In genomic region chr4:184364100-184364921, GRCh38 we compare ENCODE assay signal across 1 cellular context.
TF ChIP-seq lines count a peak whose summit lies in the region.

No MANE protein-coding gene starts in this region.

TF ChIP-seq in HepG2, 621 proteins besides CTCF, POLR2A, EP300 and RAD21 (continued from another document and continues in another):
- TF ChIP-seq FOXA3 (CRISPR knock-in tag; IDR thresholded peaks at IDR 0.05) (peak; percentile 93), ZNF512 (CRISPR knock-in tag; IDR thresholded peaks at IDR 0.05) (no peak), ZNF136 (CRISPR knock-in tag; IDR thresholded peaks at IDR 0.05; ENCODE audit: low read depth) (0 out of 2 replicates have a peak, but pooled peaks have one; percentile 21), ZFP41 (CRISPR knock-in tag; IDR thresholded peaks at IDR 0.05; ENCODE audit: borderline replicate concordance) (no peak), TFAP4 (IDR thresholded peaks at IDR 0.05; ENCODE audit: borderline replicate concordance, low read depth) (peak; percentile 60; the same call in 1 of the 2 replicates), FOXA1 (IDR thresholded peaks at IDR 0.05) (no peak), FOXA1 (CRISPR knock-in tag; IDR thresholded peaks at IDR 0.05) (peak; percentile 32), ZNF614 (CRISPR knock-in tag; IDR thresholded peaks at IDR 0.05; ENCODE audit: borderline replicate concordance) (peak; percentile 58), ZNF331 (CRISPR knock-in tag; IDR thresholded peaks at IDR 0.05) (peak; percentile 61), SKIL (CRISPR knock-in tag; IDR thresholded peaks at IDR 0.05; ENCODE audit: borderline replicate concordance) (peak; percentile 92), KLF6 (CRISPR knock-in tag; IDR thresholded peaks at IDR 0.05) (0 out of 2 replicates have a peak, but pooled peaks have one; percentile 52), JUN (CRISPR knock-in tag; IDR thresholded peaks at IDR 0.05) (peak; percentile 44; the same call in 1 of the 2 replicates), REST (IDR thresholded peaks at IDR 0.05; ENCODE audit: borderline replicate concordance in 1 of 2, low read depth in 1 of 2, low read length in 2 of 2) (peak in 1 of 2 experiments; percentile 47; a peak in 1 of 4 replicates), ZNF143 (CRISPR knock-in tag; IDR thresholded peaks at IDR 0.05) (0 out of 2 replicates have a peak, but pooled peaks have one; percentile 35), PRDM10 (CRISPR knock-in tag; IDR thresholded peaks at IDR 0.05; ENCODE audit: low read depth) (peak; percentile 79), NR2F1 (CRISPR knock-in tag; IDR thresholded peaks at IDR 0.05) (peak; percentile 96), SSRP1 (CRISPR knock-in tag; IDR thresholded peaks at IDR 0.05) (0 out of 2 replicates have a peak, but pooled peaks have one; percentile 44), SOX6 (IDR thresholded peaks at IDR 0.05) (no peak), SOX6 (CRISPR knock-in tag; IDR thresholded peaks at IDR 0.05) (peak; percentile 94), MBNL3 (CRISPR knock-in tag; conservative IDR thresholded peaks at IDR 0.05) (no peak), FOSL2 (CRISPR knock-in tag; IDR thresholded peaks at IDR 0.05) (peak; percentile 74), FOXK2 (IDR thresholded peaks at IDR 0.05) (peak; percentile 84), SP140L (CRISPR knock-in tag; IDR thresholded peaks at IDR 0.05; ENCODE audit: borderline replicate concordance) (peak; percentile 65; the same call in 1 of the 2 replicates), SMARCE1 (IDR thresholded peaks at IDR 0.05; ENCODE audit: borderline replicate concordance) (no peak), NONO (IDR thresholded peaks at IDR 0.05) (no peak), NONO (CRISPR knock-in tag; conservative IDR thresholded peaks at IDR 0.05) (peak; percentile 65), NKX3-1 (CRISPR knock-in tag; IDR thresholded peaks at IDR 0.05) (0 out of 2 replicates have a peak, but pooled peaks have one; percentile 48), ZNF501 (CRISPR knock-in tag; IDR thresholded peaks at IDR 0.05) (peak; percentile 92), KLF11 (CRISPR knock-in tag; IDR thresholded peaks at IDR 0.05) (no peak), ZSCAN9 (CRISPR knock-in tag; IDR thresholded peaks at IDR 0.05; ENCODE audit: borderline replicate concordance) (peak; percentile 91; the same call in 1 of the 2 replicates), KAT7 (CRISPR knock-in tag; IDR thresholded peaks at IDR 0.05; ENCODE audit: borderline replicate concordance) (peak; percentile 82; the same call in 1 of the 2 replicates), SALL1 (CRISPR knock-in tag; IDR thresholded peaks at IDR 0.05) (peak; percentile 91), GATAD2A (CRISPR knock-in tag; IDR thresholded peaks at IDR 0.05) (peak; percentile 95), SMAD3 (CRISPR knock-in tag; IDR thresholded peaks at IDR 0.05) (peak; percentile 68; the same call in 1 of the 2 replicates), PHB2 (IDR thresholded peaks at IDR 0.05; ENCODE audit: partially characterized antibody) (no peak)
- TF ChIP-seq, protein P1, sequence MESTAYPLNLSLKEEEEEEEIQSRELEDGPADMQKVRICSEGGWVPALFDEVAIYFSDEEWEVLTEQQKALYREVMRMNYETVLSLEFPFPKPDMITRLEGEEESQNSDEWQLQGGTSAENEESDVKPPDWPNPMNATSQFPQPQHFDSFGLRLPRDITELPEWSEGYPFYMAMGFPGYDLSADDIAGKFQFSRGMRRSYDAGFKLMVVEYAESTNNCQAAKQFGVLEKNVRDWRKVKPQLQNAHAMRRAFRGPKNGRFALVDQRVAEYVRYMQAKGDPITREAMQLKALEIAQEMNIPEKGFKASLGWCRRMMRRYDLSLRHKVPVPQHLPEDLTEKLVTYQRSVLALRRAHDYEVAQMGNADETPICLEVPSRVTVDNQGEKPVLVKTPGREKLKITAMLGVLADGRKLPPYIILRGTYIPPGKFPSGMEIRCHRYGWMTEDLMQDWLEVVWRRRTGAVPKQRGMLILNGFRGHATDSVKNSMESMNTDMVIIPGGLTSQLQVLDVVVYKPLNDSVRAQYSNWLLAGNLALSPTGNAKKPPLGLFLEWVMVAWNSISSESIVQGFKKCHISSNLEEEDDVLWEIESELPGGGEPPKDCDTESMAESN (CRISPR knock-in tag; conservative IDR thresholded peaks at IDR 0.05) = 0 out of 2 replicates have a peak, but pooled peaks have one; percentile 52
- TF ChIP-seq, protein P2, sequence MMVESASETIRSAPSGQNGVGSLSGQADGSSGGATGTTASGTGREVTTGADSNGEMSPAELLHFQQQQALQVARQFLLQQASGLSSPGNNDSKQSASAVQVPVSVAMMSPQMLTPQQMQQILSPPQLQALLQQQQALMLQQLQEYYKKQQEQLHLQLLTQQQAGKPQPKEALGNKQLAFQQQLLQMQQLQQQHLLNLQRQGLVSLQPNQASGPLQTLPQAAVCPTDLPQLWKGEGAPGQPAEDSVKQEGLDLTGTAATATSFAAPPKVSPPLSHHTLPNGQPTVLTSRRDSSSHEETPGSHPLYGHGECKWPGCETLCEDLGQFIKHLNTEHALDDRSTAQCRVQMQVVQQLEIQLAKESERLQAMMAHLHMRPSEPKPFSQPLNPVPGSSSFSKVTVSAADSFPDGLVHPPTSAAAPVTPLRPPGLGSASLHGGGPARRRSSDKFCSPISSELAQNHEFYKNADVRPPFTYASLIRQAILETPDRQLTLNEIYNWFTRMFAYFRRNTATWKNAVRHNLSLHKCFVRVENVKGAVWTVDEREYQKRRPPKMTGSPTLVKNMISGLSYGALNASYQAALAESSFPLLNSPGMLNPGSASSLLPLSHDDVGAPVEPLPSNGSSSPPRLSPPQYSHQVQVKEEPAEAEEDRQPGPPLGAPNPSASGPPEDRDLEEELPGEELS (CRISPR knock-in tag; IDR thresholded peaks at IDR 0.05) = peak; percentile 89
- TF ChIP-seq, protein P3, sequence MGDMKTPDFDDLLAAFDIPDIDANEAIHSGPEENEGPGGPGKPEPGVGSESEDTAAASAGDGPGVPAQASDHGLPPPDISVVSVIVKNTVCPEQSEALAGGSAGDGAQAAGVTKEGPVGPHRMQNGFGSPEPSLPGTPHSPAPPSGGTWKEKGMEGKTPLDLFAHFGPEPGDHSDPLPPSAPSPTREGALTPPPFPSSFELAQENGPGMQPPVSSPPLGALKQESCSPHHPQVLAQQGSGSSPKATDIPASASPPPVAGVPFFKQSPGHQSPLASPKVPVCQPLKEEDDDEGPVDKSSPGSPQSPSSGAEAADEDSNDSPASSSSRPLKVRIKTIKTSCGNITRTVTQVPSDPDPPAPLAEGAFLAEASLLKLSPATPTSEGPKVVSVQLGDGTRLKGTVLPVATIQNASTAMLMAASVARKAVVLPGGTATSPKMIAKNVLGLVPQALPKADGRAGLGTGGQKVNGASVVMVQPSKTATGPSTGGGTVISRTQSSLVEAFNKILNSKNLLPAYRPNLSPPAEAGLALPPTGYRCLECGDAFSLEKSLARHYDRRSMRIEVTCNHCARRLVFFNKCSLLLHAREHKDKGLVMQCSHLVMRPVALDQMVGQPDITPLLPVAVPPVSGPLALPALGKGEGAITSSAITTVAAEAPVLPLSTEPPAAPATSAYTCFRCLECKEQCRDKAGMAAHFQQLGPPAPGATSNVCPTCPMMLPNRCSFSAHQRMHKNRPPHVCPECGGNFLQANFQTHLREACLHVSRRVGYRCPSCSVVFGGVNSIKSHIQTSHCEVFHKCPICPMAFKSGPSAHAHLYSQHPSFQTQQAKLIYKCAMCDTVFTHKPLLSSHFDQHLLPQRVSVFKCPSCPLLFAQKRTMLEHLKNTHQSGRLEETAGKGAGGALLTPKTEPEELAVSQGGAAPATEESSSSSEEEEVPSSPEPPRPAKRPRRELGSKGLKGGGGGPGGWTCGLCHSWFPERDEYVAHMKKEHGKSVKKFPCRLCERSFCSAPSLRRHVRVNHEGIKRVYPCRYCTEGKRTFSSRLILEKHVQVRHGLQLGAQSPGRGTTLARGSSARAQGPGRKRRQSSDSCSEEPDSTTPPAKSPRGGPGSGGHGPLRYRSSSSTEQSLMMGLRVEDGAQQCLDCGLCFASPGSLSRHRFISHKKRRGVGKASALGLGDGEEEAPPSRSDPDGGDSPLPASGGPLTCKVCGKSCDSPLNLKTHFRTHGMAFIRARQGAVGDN (CRISPR knock-in tag; IDR thresholded peaks at IDR 0.05) = peak; percentile 69
- TF ChIP-seq, protein P4, sequence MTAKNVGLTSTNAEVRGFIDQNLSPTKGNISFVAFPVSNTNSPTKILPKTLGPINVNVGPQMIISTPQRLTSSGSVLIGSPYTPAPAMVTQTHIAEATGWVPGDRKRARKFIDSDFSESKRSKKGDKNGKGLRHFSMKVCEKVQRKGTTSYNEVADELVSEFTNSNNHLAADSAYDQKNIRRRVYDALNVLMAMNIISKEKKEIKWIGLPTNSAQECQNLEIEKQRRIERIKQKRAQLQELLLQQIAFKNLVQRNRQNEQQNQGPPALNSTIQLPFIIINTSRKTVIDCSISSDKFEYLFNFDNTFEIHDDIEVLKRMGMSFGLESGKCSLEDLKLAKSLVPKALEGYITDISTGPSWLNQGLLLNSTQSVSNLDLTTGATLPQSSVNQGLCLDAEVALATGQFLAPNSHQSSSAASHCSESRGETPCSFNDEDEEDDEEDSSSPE (CRISPR knock-in tag; IDR thresholded peaks at IDR 0.05) = peak; percentile 38; the same call in 1 of the 2 replicates
